Comparison of ENCODE assay signal across 1 cellular context in the genomic region with DNA sequence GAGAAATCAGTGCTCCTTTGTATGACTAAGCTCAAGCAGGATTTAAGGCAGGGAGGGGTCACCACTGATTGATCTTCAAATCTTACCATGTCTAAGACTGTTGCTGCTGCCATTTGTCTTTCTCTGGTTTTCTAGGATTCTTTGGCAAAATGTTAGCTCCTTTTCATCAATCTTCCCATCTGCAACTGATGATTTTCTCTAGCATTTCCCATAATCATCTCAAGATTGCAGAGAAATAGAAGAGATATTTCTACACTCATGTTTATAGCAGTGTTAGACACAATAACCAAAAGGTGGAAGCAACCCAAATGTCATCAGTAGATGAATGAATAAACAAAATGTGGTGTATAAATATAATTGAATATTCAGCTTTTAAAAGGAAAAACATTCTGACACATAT.
TF ChIP-seq lines count a peak whose summit lies in the region.

No MANE protein-coding gene starts in this region.

TF ChIP-seq in HCT116, 20 proteins besides CTCF, POLR2A, EP300 and RAD21 (continued from another document):
- TF ChIP-seq SRF (IDR thresholded peaks at IDR 0.05; ENCODE audit: low read depth) (no peak), EZH2phosphoT487 (IDR thresholded peaks at IDR 0.05; ENCODE audit: borderline replicate concordance) (no peak), FOSL1 (IDR thresholded peaks at IDR 0.05; ENCODE audit: low read depth) (no peak), ATF3 (IDR thresholded peaks at IDR 0.05) (no peak), EGR1 (IDR thresholded peaks at IDR 0.05; ENCODE audit: low read depth) (no peak), TCF7L2 (IDR thresholded peaks at IDR 0.05; ENCODE audit: borderline replicate concordance, extremely low read depth, insufficient read depth, insufficient read length) (no peak), YY1 (IDR thresholded peaks at IDR 0.05; ENCODE audit: extremely low read depth, insufficient replicate concordance, low read depth, low read length) (no peak), ZFX (IDR thresholded peaks at IDR 0.05) (no peak), ZNF274 (IDR thresholded peaks at IDR 0.05; ENCODE audit: low read depth, low read length) (no peak), SP1 (IDR thresholded peaks at IDR 0.05; ENCODE audit: low read depth) (no peak)
